In the genomic region with DNA sequence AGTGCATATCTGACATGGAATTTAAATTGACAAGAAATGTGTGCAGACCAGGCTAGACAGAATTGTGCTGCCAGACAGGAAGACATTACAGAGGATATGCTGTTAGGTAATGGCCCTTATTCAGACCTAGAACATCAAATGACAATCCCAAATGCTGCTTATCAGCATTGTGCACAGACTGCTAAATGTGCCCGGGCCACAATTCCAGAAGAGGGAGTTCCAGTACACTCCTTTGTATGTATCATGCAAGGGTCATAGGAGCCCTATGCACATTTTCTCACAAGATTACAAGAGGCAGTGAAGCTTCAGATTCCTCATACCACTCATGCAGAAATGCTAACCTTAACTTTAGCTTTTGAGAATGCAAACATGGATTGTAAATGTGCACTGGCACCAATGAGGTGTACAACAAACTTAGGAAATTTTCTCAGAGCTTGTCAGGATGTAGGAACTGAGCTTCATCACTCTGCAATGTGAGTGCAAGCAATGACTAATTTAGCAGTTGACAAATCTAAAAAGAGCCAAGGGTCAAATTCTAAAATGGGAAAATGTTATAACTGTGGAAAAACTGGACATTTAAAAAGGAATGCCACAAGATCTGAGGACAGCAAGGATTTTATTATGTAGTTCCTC, we compare ENCODE assay signal across 18 cellular contexts.
A peak's percentile ranks its signal among the peaks of the same experiment; 100 is the strongest.
DNase-seq lines count a peak whose midpoint lies in the region; ATAC-seq and TF ChIP-seq lines count a peak whose summit lies in the region.
"Had no signal": no experiment of that assay in that cellular context is flagged by ENCODE, and none has a peak within 500 bp of the region (broad histone marks: within the 10 kb centered on the region; RNA-seq: fewer than 3 reads in every experiment).

No MANE protein-coding gene starts in this region.

- H3K9ac ChIP-seq in fibroblast of lung (ENCODE audit: insufficient read depth, low read length) = no peak overlapping the region
- H3K9ac ChIP-seq: BLaER1 had no signal

- DNase-seq in ELR (ENCODE audit: low read depth) (peak; percentile 83), PC-9 (peak in 1 of 2 experiments; percentile 91), fibroblast of lung (ENCODE audit: low read depth in 2 of 2) (peak; percentile 4 to 54), skeletal muscle cell (ENCODE audit: low read depth) (peak; percentile 23), 8988T (no peak), NCI-H748 treated with DMSO at 0.1 percent for 48 hours (lab: John Stamatoyannopoulos, UW) (no peak)
- DNase-seq: activated CD4-positive, alpha-beta T cell treated with anti-CD3 and anti-CD28 coated beads, Interleukin-2, amount 10 ng/mL, durations not matched to agents 7 days and 5 days; activated CD8-positive, alpha-beta memory T cell treated with anti-CD3 and anti-CD28 coated beads, Interleukin-2, amount 50 U/mL, for 48 hours; activated naive CD4-positive, alpha-beta T cell; gastrocnemius medialis; NCI-H146; NK-92 treated with Interleukin-12 subunit alpha and Interleukin-12 subunit beta, amount 100 ng/mL, for 24 hours; stimulated activated naive CD8-positive, alpha-beta T cell treated with anti-CD3 and anti-CD28 coated beads, Interleukin-15, Interleukin-2, amounts not matched to agents 100 U/mL and 50 U/mL, for 24 hours; SW 1271 had no signal

- H3K27ac ChIP-seq in PC-9 (peak overlapping the region; percentile 76), fibroblast of lung (ENCODE audit: insufficient read depth, low read length) (no peak overlapping the region)
- H3K27ac ChIP-seq: BLaER1, gastrocnemius medialis had no signal

- intact Hi-C loops in PC-9 (cut with micrococcal nuclease; ENCODE audit: unreplicated experiment) = loop anchor here (5.0 kb wide), 1 partner anchor 62 kb away; no protein-coding TSS in a partner anchor

- H3K79me2 ChIP-seq in PC-9 (ENCODE audit: low read depth) (no peaks in the 10 kb centered on the region), fibroblast of lung (ENCODE audit: control insufficient read depth, insufficient read depth, low read length) (no peaks in the 10 kb centered on the region)

- CTCF ChIA-PET in PC-9 (lab: Charles Lee) = no interaction called here

- H3K9me3 ChIP-seq in PC-9 (ENCODE audit: insufficient read depth, low read depth) = 0 out of 2 replicates have a peak, but pooled peaks cover 5% of the 10 kb centered on the region
- no peaks in the 10 kb centered on the region for H3K9me3 ChIP-seq in fibroblast of lung (ENCODE audit: control insufficient read depth, insufficient read depth, low read depth, low read length)
- H3K9me3 ChIP-seq: gastrocnemius medialis had no signal

- no peaks in the 10 kb centered on the region for H3K9me2 ChIP-seq in PC-9 (ENCODE audit: insufficient read depth)

- BruUV-seq in PC-9 (replicated peaks; lab: Mats Ljungman, UMichigan) = no TSS peak

- H4K20me1 ChIP-seq in PC-9 (ENCODE audit: insufficient read depth) (no peaks in the 10 kb centered on the region), fibroblast of lung (ENCODE audit: control insufficient read depth, extremely low read depth, insufficient read depth, low read length) (no peaks in the 10 kb centered on the region)
- H4K20me1 ChIP-seq: BLaER1 had no signal

- peak overlapping the region; percentile 38 for H3K4me2 ChIP-seq in PC-9
- no peak overlapping the region for H3K4me2 ChIP-seq in fibroblast of lung (ENCODE audit: extremely low read depth, insufficient read depth, low read length)
- H3K4me2 ChIP-seq: BLaER1 had no signal

- no peak overlapping the region for H2AFZ ChIP-seq in PC-9
- H2AFZ ChIP-seq in fibroblast of lung (ENCODE audit: low read length) = no peak overlapping the region

- H3K27me3 ChIP-seq in PC-9 (ENCODE audit: insufficient read depth, low read depth) = no peaks in the 10 kb centered on the region
- no peaks in the 10 kb centered on the region for H3K27me3 ChIP-seq in fibroblast of lung (ENCODE audit: control insufficient read depth, insufficient read depth, low read length)
- H3K27me3 ChIP-seq: BLaER1, gastrocnemius medialis had no signal

- H3F3A ChIP-seq in PC-9 (ENCODE audit: insufficient read depth, low read depth) = peaks cover 40% of the 10 kb centered on the region

- H3K36me3 ChIP-seq in PC-9 (ENCODE audit: low read depth) (no peaks in the 10 kb centered on the region), fibroblast of lung (ENCODE audit: control insufficient read depth, insufficient read depth, low read length) (no peaks in the 10 kb centered on the region)
- H3K36me3 ChIP-seq: BLaER1, gastrocnemius medialis had no signal

- TF ChIP-seq CTCF in PC-9 (conservative IDR thresholded peaks at IDR 0.05) (no peak), fibroblast of lung (conservative IDR thresholded peaks at IDR 0.05 in 1 of 2, IDR thresholded peaks at IDR 0.05 in 1 of 2; ENCODE audit: low read depth in 1 of 2, low read length in 2 of 2) (no peak)

- ATAC-seq in HG02588 (IDR thresholded peaks at IDR 0.05; ENCODE audit: unreplicated experiment) (no peak), GM18502 (IDR thresholded peaks at IDR 0.05; ENCODE audit: poor library complexity, unreplicated experiment) (no peak)
- ATAC-seq: gastrocnemius medialis; left lobe of liver; stimulated activated naive CD8-positive, alpha-beta T cell treated with anti-CD3 and anti-CD28 coated beads, Interleukin-15, Interleukin-2, amounts not matched to agents 100 U/mL and 50 U/mL, for 24 hours had no signal

- H3K4me3 ChIP-seq in PC-9 (no peak overlapping the region), fibroblast of lung (replicated peaks in 1 of 4; ENCODE audit: control extremely low read depth in 1 of 4, insufficient read depth in 1 of 4, low read depth in 3 of 4, low read length in 4 of 4) (no peak overlapping the region), skeletal muscle cell (ENCODE audit: low read depth, low read length) (no peak overlapping the region)
- H3K4me3 ChIP-seq: BLaER1, gastrocnemius medialis had no signal

- H3K4me1 ChIP-seq in PC-9 (replicated peaks; ENCODE audit: insufficient read depth) (peaks cover 67% of the 10 kb centered on the region), fibroblast of lung (ENCODE audit: control insufficient read depth, extremely low read depth, insufficient read depth, low read length) (no peaks in the 10 kb centered on the region)
- H3K4me1 ChIP-seq: BLaER1, gastrocnemius medialis had no signal

- POLR2A ChIA-PET in PC-9 (lab: Charles Lee; ENCODE audit: unreplicated experiment) = interaction anchor here (0.5 kb wide), 1 partner anchor 58 kb away, joined by 4 read pairs; no protein-coding TSS in a partner anchor

Comparison
In these comparisons a context has a peak if more than half of its experiments do, and no peak if none do; other contexts are left out.
1. DNase-seq: peak in ELR (single experiment), fibroblast of lung (2 of 2) and skeletal muscle cell (single experiment); none in 8988T (single experiment) and NCI-H748 treated with DMSO at 0.1 percent for 48 hours (single experiment).